Comparison of ENCODE assay signal across 28 cellular contexts in genomic region chr18:22001912-22002487, GRCh38.
"Had no signal": no experiment of that assay in that cellular context is flagged by ENCODE, and none has a peak within 500 bp of the region (broad histone marks: within the 10 kb centered on the region; RNA-seq: fewer than 3 reads in every experiment).

No MANE protein-coding gene starts in this region.

- H3K9me3 ChIP-seq: adrenal gland, ascending aorta, transverse colon, uterus had no signal

- H3K9me3 Mint-ChIP-seq: activated CD4-positive, alpha-beta T cell treated with anti-CD3 and anti-CD28 coated beads, Interleukin-2, amount 10 ng/mL, durations not matched to agents 7 days and 5 days; activated CD8-positive, alpha-beta T cell treated with anti-CD3 and anti-CD28 coated beads for 36 hours; activated naive CD4-positive, alpha-beta T cell treated with anti-CD3 and anti-CD28 coated beads, Interleukin-2, amount 50 U/mL, for 24 hours; effector memory CD8-positive, alpha-beta T cell; naive B cell; neural crest cell; stimulated activated naive CD8-positive, alpha-beta T cell treated with anti-CD3 and anti-CD28 coated beads, Interleukin-15, Interleukin-2, amounts not matched to agents 100 ng/mL and 50 ng/mL, for 24 hours; T-helper 2 cell treated with Interferon-gamma antibody and Interleukin-4, amounts not matched to agents 5 μg/mL and 100 μg/mL, for 36 hours had no signal

- H3K27ac ChIP-seq: adrenal gland, ascending aorta, dorsolateral prefrontal cortex, transverse colon, uterus, WERI-Rb-1 had no signal

- H3K4me3 Mint-ChIP-seq: activated CD4-positive, alpha-beta T cell treated with anti-CD3 and anti-CD28 coated beads, Interleukin-2, amount 10 ng/mL, durations not matched to agents 7 days and 5 days; activated CD8-positive, alpha-beta memory T cell treated with anti-CD3 and anti-CD28 coated beads, Interleukin-2, amount 10 ng/mL, durations not matched to agents 7 days and 5 days; activated CD8-positive, alpha-beta T cell treated with anti-CD3 and anti-CD28 coated beads for 36 hours; activated naive CD4-positive, alpha-beta T cell treated with anti-CD3 and anti-CD28 coated beads, Interleukin-2, amount 50 U/mL, for 24 hours; effector memory CD8-positive, alpha-beta T cell; naive B cell; neural crest cell; stimulated activated naive CD8-positive, alpha-beta T cell treated with anti-CD3 and anti-CD28 coated beads, Interleukin-15, Interleukin-2, amounts not matched to agents 100 ng/mL and 50 ng/mL, for 24 hours; T-helper 2 cell treated with Interferon-gamma antibody and Interleukin-4, amounts not matched to agents 5 μg/mL and 100 μg/mL, for 36 hours had no signal

- H3K27me3 Mint-ChIP-seq: activated CD4-positive, alpha-beta T cell treated with anti-CD3 and anti-CD28 coated beads, Interleukin-2, amount 10 ng/mL, durations not matched to agents 7 days and 5 days; activated CD8-positive, alpha-beta memory T cell treated with anti-CD3 and anti-CD28 coated beads, Interleukin-2, amount 10 ng/mL, durations not matched to agents 7 days and 5 days; activated CD8-positive, alpha-beta T cell treated with anti-CD3 and anti-CD28 coated beads for 36 hours; activated naive CD4-positive, alpha-beta T cell treated with anti-CD3 and anti-CD28 coated beads, Interleukin-2, amount 50 U/mL, for 24 hours; stimulated activated naive CD8-positive, alpha-beta T cell treated with anti-CD3 and anti-CD28 coated beads, Interleukin-15, Interleukin-2, amounts not matched to agents 100 ng/mL and 50 ng/mL, for 24 hours had no signal

- H3K4me3 ChIP-seq: adrenal gland, ascending aorta, dorsolateral prefrontal cortex, transverse colon, uterus had no signal

- H3K27ac Mint-ChIP-seq: activated CD4-positive, alpha-beta T cell treated with anti-CD3 and anti-CD28 coated beads, Interleukin-2, amount 10 ng/mL, durations not matched to agents 7 days and 5 days; activated CD8-positive, alpha-beta memory T cell treated with anti-CD3 and anti-CD28 coated beads, Interleukin-2, amount 10 ng/mL, durations not matched to agents 7 days and 5 days; activated CD8-positive, alpha-beta T cell treated with anti-CD3 and anti-CD28 coated beads for 36 hours; activated naive CD4-positive, alpha-beta T cell treated with anti-CD3 and anti-CD28 coated beads, Interleukin-2, amount 50 U/mL, for 24 hours; effector memory CD8-positive, alpha-beta T cell; stimulated activated naive CD8-positive, alpha-beta T cell treated with anti-CD3 and anti-CD28 coated beads, Interleukin-15, Interleukin-2, amounts not matched to agents 100 ng/mL and 50 ng/mL, for 24 hours; T-helper 2 cell treated with Interferon-gamma antibody and Interleukin-4, amounts not matched to agents 5 μg/mL and 100 μg/mL, for 36 hours had no signal

- DNase-seq: activated CD4-positive, alpha-beta T cell treated with anti-CD3 and anti-CD28 coated beads, Interleukin-2, amount 10 ng/mL, durations not matched to agents 7 days and 5 days; activated CD4-positive, CD25-positive, alpha-beta regulatory T cell treated with anti-CD3 and anti-CD28 coated beads, Interleukin-2, amount 50 U/mL, for 72 hours; activated CD8-positive, alpha-beta memory T cell treated with anti-CD3 and anti-CD28 coated beads, Interleukin-2, amount 10 ng/mL, durations not matched to agents 7 days and 5 days; activated CD8-positive, alpha-beta T cell treated with anti-CD3 and anti-CD28 coated beads for 36 hours; activated effector memory CD4-positive, alpha-beta T cell treated with anti-CD3 and anti-CD28 coated beads, Interleukin-2, amount 50 U/mL, for 16 hours; activated T-cell treated with anti-CD3 and anti-CD28 coated beads for 4 hours; adrenal gland; central memory CD4-positive, alpha-beta T cell; dorsolateral prefrontal cortex; effector memory CD8-positive, alpha-beta T cell; foreskin melanocyte; glutamatergic neuron; hippocampal formation; kidney glomerular epithelial cell; left ventricle myocardium superior; mammary epithelial cell; naive B cell; right cardiac atrium; stimulated activated CD4-positive, alpha-beta T cell treated with anti-CD3 and anti-CD28 coated beads, Interleukin-12 subunit alpha, Interleukin-12 subunit beta, amount 100 ng/mL, for 4 hours; stimulated activated CD4-positive, alpha-beta T cell treated with anti-CD3 and anti-CD28 coated beads, Interleukin-4, amount 100 ng/mL, for 4 hours; transverse colon; uterus; WERI-Rb-1 had no signal

- H3K27me3 ChIP-seq: adrenal gland, ascending aorta, dorsolateral prefrontal cortex, transverse colon, uterus had no signal

- H3K36me3 ChIP-seq: adrenal gland, ascending aorta, transverse colon, uterus, WERI-Rb-1 had no signal

- H3K4me1 Mint-ChIP-seq: activated CD4-positive, alpha-beta T cell treated with anti-CD3 and anti-CD28 coated beads, Interleukin-2, amount 10 ng/mL, durations not matched to agents 7 days and 5 days; activated CD8-positive, alpha-beta memory T cell treated with anti-CD3 and anti-CD28 coated beads, Interleukin-2, amount 10 ng/mL, durations not matched to agents 7 days and 5 days had no signal

- H3K36me3 Mint-ChIP-seq: activated CD8-positive, alpha-beta memory T cell treated with anti-CD3 and anti-CD28 coated beads, Interleukin-2, amount 10 ng/mL, durations not matched to agents 7 days and 5 days; activated naive CD4-positive, alpha-beta T cell treated with anti-CD3 and anti-CD28 coated beads, Interleukin-2, amount 50 U/mL, for 24 hours; naive B cell had no signal
